8 cellular contexts compared by ENCODE assay signal in genomic region chr1:28507247-28507645, GRCh38. TPM values are rescaled to one million over a fixed set of nuclear protein-coding genes. Genes with fewer than 3 reads are reported as not detected.
DNase-seq lines count a peak whose midpoint lies in the region; TF ChIP-seq lines count a peak whose summit lies in the region.

No MANE protein-coding gene starts in this region.

- peak overlapping the region; percentile 90 for H2BK5ac ChIP-seq in mesendoderm (ENCODE audit: low read length)

- H3K27ac ChIP-seq in BLaER1 treated with 17β-estradiol and CSF1 and Interleukin-3, amounts not matched to agents 10 nM and 100 nM = peak overlapping the region; percentile 86 to 100 (median 98)
- H3K27ac ChIP-seq in Karpas-422 (ENCODE audit: low read length) = peak overlapping the region; percentile 95
- H3K27ac ChIP-seq in mesendoderm (ENCODE audit: low read depth, low read length) = peak overlapping the region; percentile 96
- peak overlapping the region; percentile 79 to 92 for H3K27ac ChIP-seq in tibial artery

- peaks cover 5% of the 10 kb centered on the region for H3K79me1 ChIP-seq in mesendoderm (ENCODE audit: low read length)

- peaks cover 55 to 62% (median 61%) of the 10 kb centered on the region in 11 experiments for H3K36me3 ChIP-seq in BLaER1 treated with 17β-estradiol and CSF1 and Interleukin-3, amounts not matched to agents 10 nM and 100 nM
- H3K36me3 ChIP-seq in Karpas-422 (ENCODE audit: insufficient read depth, low read length) (peaks cover 54% of the 10 kb centered on the region), mesendoderm (ENCODE audit: control insufficient read depth, insufficient read depth, low read length) (peaks cover 27% of the 10 kb centered on the region), tibial artery (peaks cover 34 to 46% (median 41%) of the 10 kb centered on the region in 3 donors)

- H4K20me1 ChIP-seq in BLaER1 treated with 17β-estradiol and CSF1 and Interleukin-3, amounts not matched to agents 10 nM and 100 nM = peaks cover 37 to 63% (median 52%) of the 10 kb centered on the region in 11 experiments
- peaks cover 32% of the 10 kb centered on the region for H4K20me1 ChIP-seq in Karpas-422 (ENCODE audit: insufficient read depth, low read depth, low read length)

- intact Hi-C loops in tibial artery (cut with DNase I; ENCODE audit: low total_unique reads) = loop anchor here (10.0 kb wide), 1 partner anchor 252 kb away; the partner anchor contains the start of gene SESN2

- no peak for TF ChIP-seq CTCF in astrocyte of the cerebellum (IDR thresholded peaks at IDR 0.05; ENCODE audit: low read depth, low read length, missing control alignments)
- no peak for TF ChIP-seq CTCF in tibial artery (IDR thresholded peaks at IDR 0.05)

- peaks cover 0 to 23% (median 0%) of the 10 kb centered on the region in 11 experiments; a peak in 9 of 22 replicates for H3K9me3 ChIP-seq in BLaER1 treated with 17β-estradiol and CSF1 and Interleukin-3, amounts not matched to agents 10 nM and 100 nM (replicated peaks in 1 of 11)
- no peaks in the 10 kb centered on the region for H3K9me3 ChIP-seq in Karpas-422 (ENCODE audit: low read length)
- no peaks in the 10 kb centered on the region for H3K9me3 ChIP-seq in tibial artery

- peak overlapping the region; percentile 86 to 99 (median 91) for H3K4me3 ChIP-seq in BLaER1 treated with 17β-estradiol and CSF1 and Interleukin-3, amounts not matched to agents 10 nM and 100 nM
- H3K4me3 ChIP-seq in Karpas-422 (ENCODE audit: low read length) (peak overlapping the region; percentile 82), astrocyte of the cerebellum (ENCODE audit: low read depth, low read length) (peak overlapping the region; percentile 84), mesendoderm (ENCODE audit: low read length) (peak overlapping the region; percentile 96), tibial artery (peak overlapping the region; percentile 70 to 75)

- peak overlapping the region; percentile 90 to 100 (median 98) for H3K9ac ChIP-seq in BLaER1 treated with 17β-estradiol and CSF1 and Interleukin-3, amounts not matched to agents 10 nM and 100 nM
- H3K9ac ChIP-seq in Karpas-422 (ENCODE audit: low read length) (peak overlapping the region; percentile 84), mesendoderm (ENCODE audit: low read length) (peak overlapping the region; percentile 100)

- peak overlapping the region; percentile 59 for H3K4ac ChIP-seq in mesendoderm (ENCODE audit: low read depth, low read length)

- no peaks in the 10 kb centered on the region for H3K9me2 ChIP-seq in Karpas-422 (replicated peaks; ENCODE audit: insufficient read depth, low read length)

- H2BK15ac ChIP-seq in mesendoderm (replicated peaks; ENCODE audit: low read depth) = no peak overlapping the region

- peak overlapping the region; percentile 99 for H3K18ac ChIP-seq in mesendoderm (ENCODE audit: low read length)

- in situ Hi-C loops in astrocyte of the cerebellum (cut with HindIII; ENCODE audit: low sequenced_read_pairs) = no loop called here

- peak overlapping the region; percentile 35 for H2BK120ac ChIP-seq in mesendoderm (ENCODE audit: low read depth, low read length)

- peak; percentile 71 for DNase-seq in Karpas-422
- no peak for DNase-seq in astrocyte of the cerebellum (ENCODE audit: low read depth)
- DNase-seq in mesendoderm = no peak
- DNase-seq in tibial artery = no peak
- DNase-seq in NCI-H187 treated with DMSO at 0.1 percent for 48 hours (lab: John Stamatoyannopoulos, UW) = no peak
- no peak for DNase-seq in NCI-H510A treated with DMSO at 0.1 percent for 48 hours (lab: John Stamatoyannopoulos, UW)
- no peak for DNase-seq in cortex of kidney (lab: John Stamatoyannopoulos, UW)

- H3K4me1 ChIP-seq in BLaER1 treated with 17β-estradiol and CSF1 and Interleukin-3, amounts not matched to agents 10 nM and 100 nM = peaks cover 18 to 50% (median 39%) of the 10 kb centered on the region in 10 experiments
- H3K4me1 ChIP-seq in Karpas-422 (ENCODE audit: low read length) = peaks cover 43% of the 10 kb centered on the region
- H3K4me1 ChIP-seq in mesendoderm (ENCODE audit: control insufficient read depth, low read depth, low read length) = peaks cover 3% of the 10 kb centered on the region
- H3K4me1 ChIP-seq in tibial artery = peaks cover 0 to 55% (median 38%) of the 10 kb centered on the region in 4 donors

- peak overlapping the region; percentile 98 for H3K56ac ChIP-seq in mesendoderm (ENCODE audit: low read length)

- H3K79me2 ChIP-seq in Karpas-422 (ENCODE audit: low read length) = peaks cover 30% of the 10 kb centered on the region
- peaks cover 17% of the 10 kb centered on the region for H3K79me2 ChIP-seq in mesendoderm (ENCODE audit: control insufficient read depth, insufficient read depth, low read length)

- peak overlapping the region; percentile 78 for H4K5ac ChIP-seq in mesendoderm (ENCODE audit: low read length)

- H3K27me3 ChIP-seq in BLaER1 treated with 17β-estradiol and CSF1 and Interleukin-3, amounts not matched to agents 10 nM and 100 nM = no peaks in the 10 kb centered on the region
- no peaks in the 10 kb centered on the region for H3K27me3 ChIP-seq in Karpas-422 (ENCODE audit: low read length)
- H3K27me3 ChIP-seq in mesendoderm (ENCODE audit: insufficient read depth, low read length, poor library complexity) = no peaks in the 10 kb centered on the region
- no peaks in the 10 kb centered on the region for H3K27me3 ChIP-seq in tibial artery

- H3K23ac ChIP-seq in mesendoderm (ENCODE audit: low read length) = no peak overlapping the region

- peak overlapping the region; percentile 88 to 99 (median 95) for H3K4me2 ChIP-seq in BLaER1 treated with 17β-estradiol and CSF1 and Interleukin-3, amounts not matched to agents 10 nM and 100 nM
- peak overlapping the region; percentile 74 for H3K4me2 ChIP-seq in Karpas-422 (ENCODE audit: low read depth, low read length, poor library complexity, severe bottlenecking)
- peak overlapping the region; percentile 53 for H3K4me2 ChIP-seq in mesendoderm (ENCODE audit: low read length)

- no CpG with 5 or more reads among the region's 11 CpGs for WGBS in mesendoderm (ENCODE audit: extremely low coverage, insufficient coverage, low lambda C conversion rate)

- H4K8ac ChIP-seq in mesendoderm (ENCODE audit: low read depth, low read length) = no peak overlapping the region

- H2AK5ac ChIP-seq in mesendoderm (ENCODE audit: low read length) = no peak overlapping the region

- H2AFZ ChIP-seq in Karpas-422 (ENCODE audit: low read length) = no peak overlapping the region

RNA-seq across cellular contexts. Expression of gene RCC1, which starts 1.4 kb away (rescaled TPM):
- total RNA-seq in Karpas-422 (2014; rRNA removed; shearing (Covaris generic); ENCODE audit: low replicate concordance) = 27.5 and 49.7 TPM in 2 replicates
- 84.3 TPM for polyA plus RNA-seq in mesendoderm (2013, experiment 1 of 2)
- 84.2 TPM for polyA plus RNA-seq in mesendoderm (2013, experiment 2 of 2)

RNA-seq across cellular contexts. Expression of gene TRNAU1AP, which starts 45.6 kb away (rescaled TPM):
- total RNA-seq in Karpas-422 (2014; rRNA removed; shearing (Covaris generic); ENCODE audit: low replicate concordance) = 22.4 and 28.6 TPM in 2 replicates
- 20.8 TPM for polyA plus RNA-seq in mesendoderm (2013, experiment 1 of 2)
- 23.7 TPM for polyA plus RNA-seq in mesendoderm (2013, experiment 2 of 2)
